In the genomic region with DNA sequence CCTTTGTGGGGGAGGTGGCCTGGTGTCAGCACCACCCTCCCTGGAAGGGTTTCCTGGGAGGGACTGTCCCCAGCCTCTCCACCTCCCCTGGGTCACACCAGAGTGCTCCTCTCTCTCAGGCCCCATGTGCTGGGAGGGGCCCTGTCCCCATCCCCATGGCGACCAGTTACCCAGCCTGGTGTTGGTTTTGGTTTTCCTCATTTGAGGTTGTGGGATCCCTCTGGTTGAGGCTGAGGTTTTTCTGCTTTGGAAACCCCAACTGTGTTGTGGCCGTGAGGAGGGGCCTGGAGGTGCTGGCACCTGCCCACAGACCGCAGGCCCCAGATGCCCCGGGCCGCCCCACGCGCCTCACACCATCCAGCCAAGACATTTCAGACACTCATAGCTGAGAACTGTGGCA, we compare ENCODE assay signal across 8 cellular contexts.
DNase-seq lines count a peak whose midpoint lies in the region; ATAC-seq and TF ChIP-seq lines count a peak whose summit lies in the region.

No MANE protein-coding gene starts in this region.

- no peak overlapping the region for H3K4me3 ChIP-seq in NB4 (ENCODE audit: low read depth, low read length)

- DNase-seq in NB4 (ENCODE audit: low read depth): peak; percentile 94
- DNase-seq in central memory CD4-positive, alpha-beta T cell: peak; percentile 49
- DNase-seq in middle frontal gyrus (ENCODE audit: extremely low spot score, low spot score): no peak
- no peak for DNase-seq in DMS79 treated with DMSO at 0.1 percent for 48 hours (lab: John Stamatoyannopoulos, UW)
- DNase-seq in NCI-H1092 (lab: John Stamatoyannopoulos, UW): no peak
- no peak for DNase-seq in caudate nucleus (lab: John Stamatoyannopoulos, UW)

- peak; percentile 70 for ATAC-seq in GM18511 (IDR thresholded peaks at IDR 0.05; ENCODE audit: unreplicated experiment)
- ATAC-seq in HG02571 (IDR thresholded peaks at IDR 0.05; ENCODE audit: unreplicated experiment): peak; percentile 69

- TF ChIP-seq CTCF in NB4 (IDR thresholded peaks at IDR 0.05; ENCODE audit: low read depth, low read length): no peak

- TF ChIP-seq POLR2A in NB4 (IDR thresholded peaks at IDR 0.05; ENCODE audit: extremely low read depth, insufficient read length): no peak

- no peak overlapping the region for H3K27ac ChIP-seq in caudate nucleus (ENCODE audit: low read depth, low read length)

Comparison
In these comparisons a context has a peak if more than half of its experiments do, and no peak if none do; other contexts are left out.
1. DNase-seq: peak in NB4 (single experiment) and central memory CD4-positive, alpha-beta T cell (single experiment); none in middle frontal gyrus (single experiment), DMS79 treated with DMSO at 0.1 percent for 48 hours (single experiment), NCI-H1092 (single experiment) and caudate nucleus (0 of 61).